11 cellular contexts compared by ENCODE assay signal in genomic region chr6:21157186-21157929, GRCh38.
DNase-seq lines count a peak whose midpoint lies in the region; ATAC-seq and TF ChIP-seq lines count a peak whose summit lies in the region.
"Had no signal": no experiment of that assay in that cellular context is flagged by ENCODE, and none has a peak within 500 bp of the region (broad histone marks: within the 10 kb centered on the region; RNA-seq: fewer than 3 reads in every experiment).

No MANE protein-coding gene starts in this region.

- no peak for DNase-seq in activated T-cell treated with anti-CD3 and anti-CD28 coated beads, Interleukin-2, amount 50 U/mL, for 72 hours
- no peak for DNase-seq in activated T-cell treated with anti-CD3 and anti-CD28 coated beads for 4 hours
- DNase-seq in stimulated activated effector memory CD8-positive, alpha-beta T cell treated with anti-CD3 and anti-CD28 coated beads, Interleukin-12 subunit alpha, Interleukin-12 subunit beta, amount 100 ng/mL, for 72 hours (ENCODE audit: low spot score in 2 of 2): no peak
- DNase-seq in left lung: no peak
- no peak for DNase-seq in SHP77 treated with DMSO at 0.1 percent for 48 hours (lab: John Stamatoyannopoulos, UW)
- DNase-seq in NCI-H187 treated with DMSO at 0.1 percent for 48 hours (lab: John Stamatoyannopoulos, UW): no peak
- DNase-seq: activated naive CD4-positive, alpha-beta T cell treated with anti-CD3 and anti-CD28 coated beads, Interleukin-2, amount 10 ng/mL, durations not matched to agents 7 days and 5 days; effector memory CD8-positive, alpha-beta T cell; NCI-H510A treated with DMSO at 0.1 percent for 48 hours had no signal

- no peak overlapping the region for H3K27ac ChIP-seq in left lung

- no peak overlapping the region for H3K27ac Mint-ChIP-seq in activated T-cell treated with anti-CD3 and anti-CD28 coated beads, Interleukin-2, amount 50 U/mL, for 72 hours
- H3K27ac Mint-ChIP-seq in stimulated activated effector memory CD8-positive, alpha-beta T cell treated with anti-CD3 and anti-CD28 coated beads, Interleukin-12 subunit alpha, Interleukin-12 subunit beta, amount 100 ng/mL, for 72 hours: no peak overlapping the region
- H3K27ac Mint-ChIP-seq: activated naive CD4-positive, alpha-beta T cell treated with anti-CD3 and anti-CD28 coated beads, Interleukin-2, amount 10 ng/mL, durations not matched to agents 7 days and 5 days; effector memory CD8-positive, alpha-beta T cell had no signal

- H3K9me3 Mint-ChIP-seq in activated T-cell treated with anti-CD3 and anti-CD28 coated beads, Interleukin-2, amount 50 U/mL, for 72 hours: no peaks in the 10 kb centered on the region
- no peaks in the 10 kb centered on the region for H3K9me3 Mint-ChIP-seq in stimulated activated effector memory CD8-positive, alpha-beta T cell treated with anti-CD3 and anti-CD28 coated beads, Interleukin-12 subunit alpha, Interleukin-12 subunit beta, amount 100 ng/mL, for 72 hours
- H3K9me3 Mint-ChIP-seq: activated naive CD4-positive, alpha-beta T cell treated with anti-CD3 and anti-CD28 coated beads, Interleukin-2, amount 10 ng/mL, durations not matched to agents 7 days and 5 days; effector memory CD8-positive, alpha-beta T cell had no signal

- no peak overlapping the region for H3K4me3 Mint-ChIP-seq in activated T-cell treated with anti-CD3 and anti-CD28 coated beads, Interleukin-2, amount 50 U/mL, for 72 hours
- H3K4me3 Mint-ChIP-seq in stimulated activated effector memory CD8-positive, alpha-beta T cell treated with anti-CD3 and anti-CD28 coated beads, Interleukin-12 subunit alpha, Interleukin-12 subunit beta, amount 100 ng/mL, for 72 hours: no peak overlapping the region
- H3K4me3 Mint-ChIP-seq: activated naive CD4-positive, alpha-beta T cell treated with anti-CD3 and anti-CD28 coated beads, Interleukin-2, amount 10 ng/mL, durations not matched to agents 7 days and 5 days; effector memory CD8-positive, alpha-beta T cell had no signal

- H3K36me3 ChIP-seq in left lung: no peaks in the 10 kb centered on the region

- peak; percentile 67 to 95 for ATAC-seq in activated T-cell treated with anti-CD3 and anti-CD28 coated beads, Interleukin-2, amount 50 U/mL, for 72 hours (replicated peaks in 1 of 2)
- ATAC-seq in HG02571 (IDR thresholded peaks at IDR 0.05; ENCODE audit: unreplicated experiment): peak; percentile 81
- peak; percentile 58 for ATAC-seq in HG03460 (IDR thresholded peaks at IDR 0.05; ENCODE audit: unreplicated experiment)
- peak; percentile 83 for ATAC-seq in stimulated activated effector memory CD8-positive, alpha-beta T cell treated with anti-CD3 and anti-CD28 coated beads, Interleukin-12 subunit alpha, Interleukin-12 subunit beta, amount 100 ng/mL, for 72 hours
- ATAC-seq in left lung: no peak
- ATAC-seq: effector memory CD8-positive, alpha-beta T cell had no signal

- no peaks in the 10 kb centered on the region for H3K36me3 Mint-ChIP-seq in activated T-cell treated with anti-CD3 and anti-CD28 coated beads, Interleukin-2, amount 50 U/mL, for 72 hours (ENCODE audit: insufficient read depth in 2 of 2)
- no peaks in the 10 kb centered on the region for H3K36me3 Mint-ChIP-seq in stimulated activated effector memory CD8-positive, alpha-beta T cell treated with anti-CD3 and anti-CD28 coated beads, Interleukin-12 subunit alpha, Interleukin-12 subunit beta, amount 100 ng/mL, for 72 hours
- H3K36me3 Mint-ChIP-seq: activated naive CD4-positive, alpha-beta T cell treated with anti-CD3 and anti-CD28 coated beads, Interleukin-2, amount 10 ng/mL, durations not matched to agents 7 days and 5 days had no signal

- H3K27me3 ChIP-seq in left lung: no peaks in the 10 kb centered on the region

- peaks cover 8% of the 10 kb centered on the region for H3K4me1 Mint-ChIP-seq in activated T-cell treated with anti-CD3 and anti-CD28 coated beads, Interleukin-2, amount 50 U/mL, for 72 hours (ENCODE audit: low read depth)
- H3K4me1 Mint-ChIP-seq in stimulated activated effector memory CD8-positive, alpha-beta T cell treated with anti-CD3 and anti-CD28 coated beads, Interleukin-12 subunit alpha, Interleukin-12 subunit beta, amount 100 ng/mL, for 72 hours: peaks cover 5% of the 10 kb centered on the region

- no peak overlapping the region for H3K4me3 ChIP-seq in left lung

- no peaks in the 10 kb centered on the region for H3K4me1 ChIP-seq in left lung

- intact Hi-C loops in left lung (cut with DNase I): no loop called here

- no peaks in the 10 kb centered on the region for H3K27me3 Mint-ChIP-seq in activated T-cell treated with anti-CD3 and anti-CD28 coated beads, Interleukin-2, amount 50 U/mL, for 72 hours (ENCODE audit: low read depth)
- H3K27me3 Mint-ChIP-seq: activated naive CD4-positive, alpha-beta T cell treated with anti-CD3 and anti-CD28 coated beads, Interleukin-2, amount 10 ng/mL, durations not matched to agents 7 days and 5 days; effector memory CD8-positive, alpha-beta T cell had no signal

- TF ChIP-seq CTCF in left lung (IDR thresholded peaks at IDR 0.05): no peak

- H3K9me3 ChIP-seq in left lung: no peaks in the 10 kb centered on the region
